26 cellular contexts compared by ENCODE assay signal in the genomic region with DNA sequence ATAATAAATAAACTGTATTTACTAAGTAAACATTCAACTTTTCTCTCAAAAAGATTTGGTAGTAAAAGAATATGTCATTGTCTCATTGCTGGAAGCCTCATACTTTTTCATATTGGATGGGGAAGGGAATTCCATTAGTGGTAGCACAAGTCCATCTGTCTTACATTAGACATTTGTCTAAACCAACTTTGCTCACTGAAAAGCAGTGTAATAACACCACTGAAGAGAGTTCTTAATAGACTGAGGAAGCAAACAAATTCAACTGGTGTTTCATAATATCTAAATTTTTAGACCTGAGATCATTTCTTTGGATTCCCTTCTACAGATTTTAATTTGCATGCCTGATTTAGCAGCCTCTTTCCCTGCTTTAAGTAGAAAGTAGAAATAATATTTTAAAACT.
"Had no signal": no experiment of that assay in that cellular context is flagged by ENCODE, and none has a peak within 500 bp of the region (broad histone marks: within the 10 kb centered on the region; RNA-seq: fewer than 3 reads in every experiment).

No MANE protein-coding gene starts in this region.

- H3K4me1 ChIP-seq: ascending aorta, breast epithelium, foreskin keratinocyte, left lung, neural progenitor cell, transverse colon, uterus had no signal

- H3K27me3 ChIP-seq: ascending aorta, breast epithelium, foreskin keratinocyte, left lung, neural progenitor cell, sigmoid colon, transverse colon, uterus had no signal

- H3K4me3 ChIP-seq: ascending aorta, breast epithelium, left lung, neural progenitor cell, sigmoid colon, smooth muscle cell, transverse colon, uterus had no signal

- H3K9ac ChIP-seq: neural progenitor cell had no signal

- H3K27me3 Mint-ChIP-seq: activated CD4-positive, alpha-beta T cell treated with anti-CD3 and anti-CD28 coated beads, Interleukin-2, amount 10 ng/mL, durations not matched to agents 7 days and 5 days; activated CD8-positive, alpha-beta memory T cell treated with anti-CD3 and anti-CD28 coated beads, Interleukin-2, amount 10 ng/mL, durations not matched to agents 7 days and 5 days; activated CD8-positive, alpha-beta T cell treated with anti-CD3 and anti-CD28 coated beads for 36 hours; activated naive CD4-positive, alpha-beta T cell treated with anti-CD3 and anti-CD28 coated beads, Interleukin-2, amount 50 U/mL, for 24 hours; central memory CD8-positive, alpha-beta T cell; stimulated activated naive B cell treated with anti-CD40 and anti-IgM and Interleukin-4, amounts not matched to agents 10 μg/mL and 1 μg/mL and 100 μg/mL, for 72 hours had no signal

- H3K4me1 Mint-ChIP-seq: activated CD4-positive, alpha-beta T cell treated with anti-CD3 and anti-CD28 coated beads, Interleukin-2, amount 10 ng/mL, durations not matched to agents 7 days and 5 days; activated CD8-positive, alpha-beta memory T cell treated with anti-CD3 and anti-CD28 coated beads, Interleukin-2, amount 10 ng/mL, durations not matched to agents 7 days and 5 days; activated naive CD4-positive, alpha-beta T cell treated with anti-CD3 and anti-CD28 coated beads, Interleukin-2, amount 50 U/mL, for 24 hours; central memory CD8-positive, alpha-beta T cell; naive thymus-derived CD4-positive, alpha-beta T cell; neural progenitor cell had no signal

- ATAC-seq: activated CD8-positive, alpha-beta memory T cell treated with anti-CD3 and anti-CD28 coated beads, Interleukin-2, amount 10 ng/mL, durations not matched to agents 7 days and 5 days; activated CD8-positive, alpha-beta T cell treated with anti-CD3 and anti-CD28 coated beads for 36 hours; esophagus mucosa; foreskin keratinocyte; left lung; naive thymus-derived CD4-positive, alpha-beta T cell; stimulated activated naive B cell treated with anti-CD40 and anti-IgM and Interleukin-4, amounts not matched to agents 10 μg/mL and 1 μg/mL and 100 μg/mL, for 72 hours had no signal

- H3K36me3 ChIP-seq: ascending aorta, breast epithelium, left lung, neural progenitor cell, sigmoid colon, transverse colon, uterus had no signal

- H3K9me3 Mint-ChIP-seq: T-helper 2 cell treated with Interferon-gamma antibody and Interleukin-4, amounts not matched to agents 5 μg/mL and 100 μg/mL, for 36 hours had no signal

- H3K27ac Mint-ChIP-seq: activated CD4-positive, alpha-beta T cell treated with anti-CD3 and anti-CD28 coated beads, Interleukin-2, amount 10 ng/mL, durations not matched to agents 7 days and 5 days; activated CD8-positive, alpha-beta memory T cell treated with anti-CD3 and anti-CD28 coated beads, Interleukin-2, amount 10 ng/mL, durations not matched to agents 7 days and 5 days; activated CD8-positive, alpha-beta T cell treated with anti-CD3 and anti-CD28 coated beads for 36 hours; activated naive CD4-positive, alpha-beta T cell treated with anti-CD3 and anti-CD28 coated beads, Interleukin-2, amount 50 U/mL, for 24 hours; naive thymus-derived CD4-positive, alpha-beta T cell; neural progenitor cell; stimulated activated naive B cell treated with anti-CD40 and anti-IgM and Interleukin-4, amounts not matched to agents 10 μg/mL and 1 μg/mL and 100 μg/mL, for 72 hours; T-helper 2 cell treated with Interferon-gamma antibody and Interleukin-4, amounts not matched to agents 5 μg/mL and 100 μg/mL, for 36 hours had no signal

- DNase-seq: activated CD4-positive, alpha-beta T cell treated with anti-CD3 and anti-CD28 coated beads, Interleukin-2, amount 10 ng/mL, durations not matched to agents 7 days and 5 days; activated CD4-positive, CD25-positive, alpha-beta regulatory T cell treated with anti-CD3 and anti-CD28 coated beads, Interleukin-2, amount 50 U/mL, for 72 hours; activated CD8-positive, alpha-beta memory T cell treated with anti-CD3 and anti-CD28 coated beads, Interleukin-2, amount 10 ng/mL, durations not matched to agents 7 days and 5 days; activated CD8-positive, alpha-beta T cell treated with anti-CD3 and anti-CD28 coated beads for 36 hours; activated gamma-delta T cell; activated T-cell treated with anti-CD3 and anti-CD28 coated beads for 4 hours; effector memory CD4-positive, alpha-beta T cell; foreskin keratinocyte; left lung; naive thymus-derived CD4-positive, alpha-beta T cell; posterior cingulate gyrus; sigmoid colon; stimulated activated CD4-positive, alpha-beta T cell treated with anti-CD3 and anti-CD28 coated beads, Interleukin-15, amount 100 ng/mL, for 24 hours; stimulated activated CD8-positive, alpha-beta memory T cell treated with anti-CD3 and anti-CD28 coated beads, Interleukin-4, amount 100 ng/mL, for 48 hours; stimulated activated naive B cell treated with anti-CD40 and anti-IgM and Interleukin-4, amounts not matched to agents 10 μg/mL and 1 μg/mL and 100 μg/mL, for 72 hours; transverse colon; uterus had no signal

- H3K27ac ChIP-seq: ascending aorta, breast epithelium, foreskin keratinocyte, left lung, neural progenitor cell, transverse colon, uterus, VCaP had no signal

- H3K4me2 ChIP-seq: neural progenitor cell, smooth muscle cell had no signal

- H3K36me3 Mint-ChIP-seq: activated naive CD4-positive, alpha-beta T cell treated with anti-CD3 and anti-CD28 coated beads, Interleukin-2, amount 50 U/mL, for 24 hours had no signal

- H2AFZ ChIP-seq: neural progenitor cell had no signal

- H3K9me3 ChIP-seq: ascending aorta, uterus had no signal

- H3K4me3 Mint-ChIP-seq: activated CD4-positive, alpha-beta T cell treated with anti-CD3 and anti-CD28 coated beads, Interleukin-2, amount 10 ng/mL, durations not matched to agents 7 days and 5 days; activated CD8-positive, alpha-beta memory T cell treated with anti-CD3 and anti-CD28 coated beads, Interleukin-2, amount 10 ng/mL, durations not matched to agents 7 days and 5 days; activated CD8-positive, alpha-beta T cell treated with anti-CD3 and anti-CD28 coated beads for 36 hours; activated naive CD4-positive, alpha-beta T cell treated with anti-CD3 and anti-CD28 coated beads, Interleukin-2, amount 50 U/mL, for 24 hours; central memory CD8-positive, alpha-beta T cell; naive thymus-derived CD4-positive, alpha-beta T cell; neural progenitor cell; stimulated activated naive B cell treated with anti-CD40 and anti-IgM and Interleukin-4, amounts not matched to agents 10 μg/mL and 1 μg/mL and 100 μg/mL, for 72 hours; T-helper 2 cell treated with Interferon-gamma antibody and Interleukin-4, amounts not matched to agents 5 μg/mL and 100 μg/mL, for 36 hours had no signal
